In the genomic region with DNA sequence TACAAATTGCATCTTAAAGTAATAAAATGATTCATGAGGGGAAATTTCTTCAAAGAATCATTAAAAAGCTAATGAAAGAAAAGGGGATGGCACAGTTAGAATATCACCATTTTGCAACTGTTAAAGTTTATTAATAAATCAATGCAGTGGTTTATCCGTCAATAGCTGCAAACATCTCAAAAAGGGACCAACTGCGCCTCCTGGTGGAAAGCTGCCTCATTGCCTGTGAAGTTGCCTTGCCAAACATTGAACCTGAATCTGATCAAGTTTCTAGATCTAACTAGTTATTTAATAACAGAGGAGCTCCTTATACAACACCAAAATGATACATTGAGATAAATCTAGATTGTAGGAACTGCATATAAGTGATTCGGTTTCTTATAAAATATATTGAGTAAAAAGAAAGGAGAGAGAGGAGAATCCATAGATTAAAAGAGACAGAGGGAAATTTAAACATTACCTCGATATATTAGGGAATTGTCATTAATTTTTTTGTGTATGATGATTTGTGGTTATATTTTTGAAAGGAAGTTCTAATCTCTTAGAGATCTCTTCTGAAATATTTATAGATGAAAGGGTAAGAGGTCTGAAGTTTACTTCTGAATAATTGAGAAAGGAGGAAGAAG, we compare ENCODE assay signal across 8 cellular contexts. TPM values are rescaled to one million over a fixed set of nuclear protein-coding genes. Genes with fewer than 3 reads are reported as not detected.
DNase-seq lines count a peak whose midpoint lies in the region; ATAC-seq and TF ChIP-seq lines count a peak whose summit lies in the region.

No MANE protein-coding gene starts in this region.

- no peak for TF ChIP-seq POLR2A in suprapubic skin (IDR thresholded peaks at IDR 0.05)

- no peaks in the 10 kb centered on the region for H3K36me3 ChIP-seq in GM06990 (ENCODE audit: control insufficient read depth, insufficient read depth, low read length)
- no peaks in the 10 kb centered on the region for H3K36me3 ChIP-seq in suprapubic skin

- ATAC-seq in HG03442 (IDR thresholded peaks at IDR 0.05; ENCODE audit: unreplicated experiment) = peak; percentile 52
- no peak for ATAC-seq in GM21786 (IDR thresholded peaks at IDR 0.05; ENCODE audit: unreplicated experiment)

- H3K4me3 ChIP-seq in GM06990 (replicated peaks; ENCODE audit: low read depth, low read length) (no peak overlapping the region), suprapubic skin (no peak overlapping the region)

- H3K27me3 ChIP-seq in GM06990 (replicated peaks; ENCODE audit: control insufficient read depth, insufficient read depth, low read length) = no peaks in the 10 kb centered on the region; the same call in 1 of the 2 replicates
- H3K27me3 ChIP-seq in suprapubic skin = peaks cover 8% of the 10 kb centered on the region

- TF ChIP-seq EP300 in suprapubic skin (IDR thresholded peaks at IDR 0.05) = no peak

- no peaks in the 10 kb centered on the region for H3K9me3 ChIP-seq in suprapubic skin

- peak; percentile 94 for TF ChIP-seq CTCF in GM06990 (IDR thresholded peaks at IDR 0.05; ENCODE audit: insufficient read depth, low read length, poor library complexity, severe bottlenecking)
- TF ChIP-seq CTCF in suprapubic skin (IDR thresholded peaks at IDR 0.05) = peak; percentile 86 to 92

- no peak overlapping the region for H3K27ac ChIP-seq in suprapubic skin

- no peaks in the 10 kb centered on the region for H3K4me1 ChIP-seq in suprapubic skin

- WGBS in suprapubic skin = 20% methylated on average over 4 of the region's 4 CpGs

- DNase-seq in GM06990 (ENCODE audit: extremely low read depth, insufficient read length) (no peak), OCI-M2 (lab: John Stamatoyannopoulos, UW; ENCODE audit: unreplicated experiment) (peak; percentile 19), fibroblast of peridontal ligament (ENCODE audit: extremely low read depth) (peak; percentile 75), nucleus accumbens (lab: John Stamatoyannopoulos, UW) (peak in 45 of 56 donors; percentile 3 to 85 (median 29)), suprapubic skin (ENCODE audit: low spot score in 2 of 2) (peak in 1 of 2 donors; percentile 74)
- peak; percentile 83 to 84 for DNase-seq in activated T-cell treated with anti-CD3 and anti-CD28 coated beads, Interleukin-2, amount 50 U/mL, for 48 hours

RNA-seq across cellular contexts. Expression of a gene that starts 6.9 kb away (rescaled TPM):
- total RNA-seq in suprapubic skin = 10 to 100 TPM; 29.9 to 61.0 (median 41.1) TPM

RNA-seq across cellular contexts. Expression of a gene that starts 27.4 kb away (rescaled TPM):
- 10 to 100 TPM; 19.2 to 29.0 (median 23.6) TPM for total RNA-seq in suprapubic skin

RNA-seq across cellular contexts. Expression of a gene that starts 27.7 kb away (rescaled TPM):
- total RNA-seq in suprapubic skin = 1 to 10 TPM; 3.9 to 8.1 (median 6.8) TPM

RNA-seq across cellular contexts. Expression of a gene that starts 53.8 kb away (rescaled TPM):
- 1 to 10 TPM; 4.2 to 9.3 (median 7.4) TPM for total RNA-seq in suprapubic skin

RNA-seq across cellular contexts. Expression of a gene that starts 55.6 kb away (rescaled TPM):
- total RNA-seq in suprapubic skin = under 1 TPM in 3 of 4 donors, not detected in 1; 0.08 to 0.24 (median 0.08) TPM
